Comparison of ENCODE assay signal across 21 cellular contexts in the genomic region with DNA sequence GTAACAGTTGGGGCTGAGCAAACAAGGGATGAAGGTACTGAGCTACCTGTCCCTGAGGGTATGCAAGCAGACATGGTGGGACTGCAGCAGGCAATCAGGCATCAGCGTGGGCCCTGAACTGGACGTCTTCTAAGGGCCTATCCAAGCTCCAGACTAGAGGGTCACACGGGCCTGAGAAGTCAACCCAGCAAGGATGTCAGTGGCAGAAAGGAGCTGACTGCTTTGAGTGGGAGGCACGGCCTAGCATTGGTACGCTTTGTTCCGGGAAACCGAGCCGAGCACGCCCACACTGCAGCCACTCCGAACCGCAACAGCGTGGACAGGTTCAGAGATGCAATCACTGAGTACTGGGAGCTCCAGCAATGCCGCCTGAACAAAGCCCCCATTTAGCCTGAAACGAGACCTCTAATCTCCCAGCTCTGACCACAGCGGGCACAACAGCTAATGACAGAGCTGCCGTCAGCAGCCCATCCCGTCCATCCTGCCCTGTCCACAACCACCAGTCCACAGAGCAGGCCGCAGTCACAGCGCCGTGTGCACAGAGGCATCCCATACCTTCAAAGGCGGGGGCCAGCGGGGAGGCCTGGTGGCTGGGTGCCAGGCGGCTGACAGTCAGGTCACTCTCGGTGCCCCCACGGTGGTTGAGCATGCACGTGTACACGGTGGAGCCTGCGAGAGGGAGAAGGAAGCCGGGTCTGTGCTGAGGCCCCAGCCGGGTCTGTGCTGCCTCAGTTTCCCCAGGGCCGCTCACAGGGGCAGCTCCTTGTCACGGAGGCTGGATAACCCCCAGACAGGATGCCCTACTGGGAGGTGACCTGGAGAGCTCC. TPM values are rescaled to one million over a fixed set of nuclear protein-coding genes. Genes with fewer than 3 reads are reported as not detected.
DNase-seq lines count a peak whose midpoint lies in the region; ATAC-seq, FAIRE-seq and TF ChIP-seq lines count a peak whose summit lies in the region.
"Had no signal": no experiment of that assay in that cellular context is flagged by ENCODE, and none has a peak within 500 bp of the region (broad histone marks: within the 10 kb centered on the region; RNA-seq: fewer than 3 reads in every experiment).

No MANE protein-coding gene starts in this region.

- peaks cover 0 to 8% (median 0%) of the 10 kb centered on the region in 3 donors for H3K27me3 ChIP-seq in psoas muscle (ENCODE audit: insufficient read depth in 3 of 3, low read length in 2 of 3)
- no peaks in the 10 kb centered on the region for H3K27me3 ChIP-seq in endodermal cell (ENCODE audit: control insufficient read depth, insufficient read depth, low read length, poor library complexity, severe bottlenecking)
- H3K27me3 ChIP-seq: SJSA1 had no signal

- no peak overlapping the region for H3K27ac ChIP-seq in kidney (ENCODE audit: low read depth in 2 of 2, low read length in 2 of 2)
- H3K27ac ChIP-seq in psoas muscle, result no peak overlapping the region
- H3K27ac ChIP-seq in endodermal cell (ENCODE audit: low read depth, low read length), result no peak overlapping the region
- H3K27ac ChIP-seq: KMS-11, RWPE1, SJSA1 had no signal

- H3K9me3 Mint-ChIP-seq in chondrocyte (ENCODE audit: low read depth), result no peaks in the 10 kb centered on the region
- H3K9me3 Mint-ChIP-seq in endodermal cell, result no peaks in the 10 kb centered on the region

- no peak overlapping the region for H3K4me3 ChIP-seq in kidney (ENCODE audit: low read length in 2 of 2)
- H3K4me3 ChIP-seq in psoas muscle, result no peak overlapping the region
- no peak overlapping the region for H3K4me3 ChIP-seq in endodermal cell (ENCODE audit: low read length)
- H3K4me3 ChIP-seq: SJSA1 had no signal

- H3K4me3 Mint-ChIP-seq in chondrocyte (ENCODE audit: unreplicated experiment) (no peak overlapping the region), endodermal cell (no peak overlapping the region)

- WGBS in psoas muscle, 3 donors, result 92 to 93% (median 93%) methylated on average over 30 to 32 of the region's 32 CpGs
- 90 to 95% methylated on average over 30 to 32 of the region's 32 CpGs for WGBS in endodermal cell (ENCODE audit: insufficient coverage in 1 of 2, insufficient read length in 1 of 2), 2 experiments

- TF ChIP-seq CTCF in chondrocyte (IDR thresholded peaks at IDR 0.05), result no peak
- no peak for TF ChIP-seq CTCF in kidney (IDR thresholded peaks at IDR 0.05; ENCODE audit: borderline replicate concordance, extremely low read depth, insufficient read depth)
- TF ChIP-seq CTCF in psoas muscle (IDR thresholded peaks at IDR 0.05), result no peak
- no peak for TF ChIP-seq CTCF in endodermal cell (conservative IDR thresholded peaks at IDR 0.05)

- DNase-seq in SW480 (ENCODE audit: low spot score), result peak; percentile 84
- DNase-seq in chondrocyte (ENCODE audit: low spot score), result peak; percentile 56
- peak; percentile 67 for DNase-seq in kidney
- peak; percentile 4 to 42 for DNase-seq in psoas muscle
- DNase-seq in stimulated activated CD4-positive, alpha-beta T cell treated with anti-CD3 and anti-CD28 coated beads, Interleukin-4, amount 100 ng/mL, for 4 hours, result no peak
- DNase-seq in endodermal cell, result no peak
- DNase-seq: C1 segment of cervical spinal cord, GOT3, MV-4-11, NCI-H1417, NCI-H1930, NCI-H345, PC-3 had no signal

- H3K9ac ChIP-seq in kidney (ENCODE audit: low read length in 2 of 2) (no peak overlapping the region), endodermal cell (ENCODE audit: extremely low read depth, low read length, poor library complexity, severe bottlenecking) (no peak overlapping the region)
- H3K9ac ChIP-seq: KMS-11 had no signal

- H3K4me1 ChIP-seq in kidney (ENCODE audit: control insufficient read depth in 1 of 2, insufficient read depth in 1 of 2, low read depth in 1 of 2, low read length in 2 of 2) (no peaks in the 10 kb centered on the region), psoas muscle (no peaks in the 10 kb centered on the region), endodermal cell (ENCODE audit: control insufficient read depth, insufficient read depth, low read length) (no peaks in the 10 kb centered on the region)
- H3K4me1 ChIP-seq: SJSA1 had no signal

- H3K27ac Mint-ChIP-seq in chondrocyte (ENCODE audit: unreplicated experiment), result no peak overlapping the region
- no peak overlapping the region for H3K27ac Mint-ChIP-seq in endodermal cell

- H3K9me3 ChIP-seq in kidney (ENCODE audit: control insufficient read depth in 1 of 2, low read length in 2 of 2) (no peaks in the 10 kb centered on the region), psoas muscle (no peaks in the 10 kb centered on the region), endodermal cell (ENCODE audit: control insufficient read depth, low read length) (no peaks in the 10 kb centered on the region)
- H3K9me3 ChIP-seq: SJSA1 had no signal

- intact Hi-C loops in kidney (cut with DNase I) (no loop called here), psoas muscle (cut with DNase I) (no loop called here)

- peaks cover 0 to 7% of the 10 kb centered on the region in 2 donors for H3K36me3 ChIP-seq in kidney (ENCODE audit: control insufficient read depth in 1 of 2, insufficient read depth in 2 of 2, low read length in 2 of 2)
- no peaks in the 10 kb centered on the region for H3K36me3 ChIP-seq in psoas muscle (ENCODE audit: insufficient read depth in 1 of 2, low read depth in 1 of 2)
- H3K36me3 ChIP-seq in endodermal cell (ENCODE audit: control insufficient read depth, insufficient read depth, low read length), result no peaks in the 10 kb centered on the region

- ATAC-seq in psoas muscle, result no peak
- ATAC-seq in HG03432 (IDR thresholded peaks at IDR 0.05; ENCODE audit: unreplicated experiment), result no peak
- ATAC-seq in HG02678 (IDR thresholded peaks at IDR 0.05; ENCODE audit: unreplicated experiment), result no peak
- ATAC-seq: PC-3 had no signal

- no peak for FAIRE-seq in kidney (lab: Jason Lieb, UNC)
- FAIRE-seq: D721Med, GM12892 had no signal

- peaks cover 2% of the 10 kb centered on the region for H3K36me3 Mint-ChIP-seq in chondrocyte (ENCODE audit: low read depth)
- no peaks in the 10 kb centered on the region for H3K36me3 Mint-ChIP-seq in endodermal cell (ENCODE audit: low read depth)

- H3K4me1 Mint-ChIP-seq in chondrocyte (ENCODE audit: low read depth) (peaks cover 11% of the 10 kb centered on the region), endodermal cell (no peaks in the 10 kb centered on the region)

- H3K27me3 Mint-ChIP-seq in chondrocyte (ENCODE audit: low read depth), result peaks cover 34% of the 10 kb centered on the region
- H3K27me3 Mint-ChIP-seq in endodermal cell (ENCODE audit: insufficient read depth), result no peaks in the 10 kb centered on the region

RNA-seq across cellular contexts. Expression of a gene that starts 44.2 kb away (rescaled TPM):
- total RNA-seq in chondrocyte (0.74 to 1.2 TPM in 2 of 3 replicates, not detected in the other), kidney (4.6 TPM), psoas muscle (1 to 10 TPM in 3 of 4 donors, under 1 TPM in 1; 0.59 to 2.5 (median 1.5) TPM), endodermal cell (10 to 100 TPM in 1 of 2 donors, 1 to 10 TPM in 1; 8.4 to 11.2 TPM)
- polyA plus RNA-seq in kidney (ENCODE audit: insufficient read depth, low read depth, low replicate concordance) (12.0 TPM), psoas muscle (under 1 TPM; 0.16 to 0.62 (median 0.26) TPM)
- polyA plus RNA-seq in endodermal cell (2013, experiment 1 of 2), result 6.2 TPM
- 6.1 TPM for polyA plus RNA-seq in endodermal cell (2013, experiment 2 of 2)

RNA-seq across cellular contexts. Expression of a gene that starts 57.8 kb away (rescaled TPM):
- not detected in 3 replicates for total RNA-seq in chondrocyte
- total RNA-seq in kidney, result not detected
- 0.39 TPM for polyA plus RNA-seq in kidney (ENCODE audit: insufficient read depth, low read depth, low replicate concordance)
- total RNA-seq in psoas muscle, result under 1 TPM in 2 of 4 donors, not detected in 2; 0.06 to 0.30 TPM
- polyA plus RNA-seq in psoas muscle, result under 1 TPM in 2 of 3 donors, not detected in 1; 0.01 to 0.04 TPM
- not detected for total RNA-seq in endodermal cell
- 0.93 TPM for polyA plus RNA-seq in endodermal cell (2013, experiment 1 of 2)
- 0.99 TPM for polyA plus RNA-seq in endodermal cell (2013, experiment 2 of 2)
- total RNA-seq: A673, PC-3, SJSA1 had no signal

Comparison
In these comparisons a context has a peak if more than half of its experiments do, and no peak if none do; other contexts are left out.
1. DNase-seq: peak in SW480 (single experiment), chondrocyte (single experiment), kidney (single experiment) and psoas muscle (2 of 2); none in stimulated activated CD4-positive, alpha-beta T cell treated with anti-CD3 and anti-CD28 coated beads, Interleukin-4, amount 100 ng/mL, for 4 hours (0 of 2) and endodermal cell (single experiment).